In the genomic region with DNA sequence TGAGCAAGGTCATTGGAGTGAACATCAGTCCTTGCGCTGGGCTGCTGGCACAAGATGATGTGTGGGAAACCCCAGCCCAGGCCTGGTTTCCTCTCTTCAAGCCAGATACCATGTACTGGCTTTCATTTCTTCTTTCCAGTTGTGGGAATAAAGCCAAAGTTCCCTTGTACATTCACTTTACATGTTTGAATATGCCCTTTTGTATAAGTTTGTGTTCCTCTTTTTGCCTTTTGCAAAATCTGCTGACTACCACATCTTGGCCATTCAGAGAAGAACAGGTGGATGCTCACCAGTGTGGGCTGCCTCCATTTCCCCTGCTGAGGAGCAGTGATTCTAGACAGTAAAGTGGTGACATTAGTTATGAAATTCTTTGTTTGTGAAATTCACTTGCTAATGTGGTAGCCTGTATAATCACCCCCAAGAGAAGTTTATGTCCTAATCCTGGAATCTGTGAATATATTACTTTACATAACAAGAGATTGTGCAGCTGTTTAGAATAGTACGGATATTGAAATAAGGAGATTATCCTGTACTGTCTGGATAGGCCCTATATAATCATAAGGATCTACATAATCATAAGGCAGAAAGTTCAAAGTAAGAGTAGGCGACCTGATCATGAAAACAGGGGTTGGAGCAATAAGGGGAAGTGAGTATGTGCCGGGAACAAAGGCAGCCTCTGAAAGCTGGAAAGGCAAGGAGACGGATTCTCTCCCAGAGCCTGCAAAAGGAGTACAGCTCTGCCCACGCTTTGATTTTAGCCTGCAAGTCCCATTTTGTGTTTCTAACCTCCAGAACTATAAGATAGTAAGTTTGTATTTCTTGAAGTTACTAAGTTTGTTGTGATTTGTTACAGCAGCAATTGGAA, we compare ENCODE assay signal across 1 cellular context.
TF ChIP-seq lines count a peak whose summit lies in the region.

No MANE protein-coding gene starts in this region.

TF ChIP-seq in GM12878, 131 proteins besides CTCF, POLR2A, EP300 and RAD21 (continued from another document):
- no peak for TF ChIP-seq ZBTB11 (CRISPR knock-in tag; IDR thresholded peaks at IDR 0.05)
- peak; percentile 58 for TF ChIP-seq IKZF1 (conservative IDR thresholded peaks at IDR 0.05)
- peak; percentile 69 for TF ChIP-seq EED (IDR thresholded peaks at IDR 0.05; ENCODE audit: low read depth)
- TF ChIP-seq EGR1 (IDR thresholded peaks at IDR 0.05; ENCODE audit: borderline replicate concordance in 1 of 2, low read depth in 2 of 2, low read length in 2 of 2): no peak
- 0 out of 2 replicates have a peak, but pooled peaks have one; percentile 17 for TF ChIP-seq ATF2 (IDR thresholded peaks at IDR 0.05; ENCODE audit: low read length)
- TF ChIP-seq ETV6 (conservative IDR thresholded peaks at IDR 0.05 in 1 of 2, IDR thresholded peaks at IDR 0.05 in 1 of 2; ENCODE audit: borderline replicate concordance in 1 of 2, low read depth in 1 of 2): peak in 1 of 2 experiments; percentile 45; a peak in 1 of 4 replicates
- TF ChIP-seq IKZF2 (IDR thresholded peaks at IDR 0.05): peak; percentile 50 to 51; a peak in 2 of 4 replicates
TF ChIP-seq in GM12878: peak in this region for 8.
